ENCODE assay signal across 8 cellular contexts in the genomic region with DNA sequence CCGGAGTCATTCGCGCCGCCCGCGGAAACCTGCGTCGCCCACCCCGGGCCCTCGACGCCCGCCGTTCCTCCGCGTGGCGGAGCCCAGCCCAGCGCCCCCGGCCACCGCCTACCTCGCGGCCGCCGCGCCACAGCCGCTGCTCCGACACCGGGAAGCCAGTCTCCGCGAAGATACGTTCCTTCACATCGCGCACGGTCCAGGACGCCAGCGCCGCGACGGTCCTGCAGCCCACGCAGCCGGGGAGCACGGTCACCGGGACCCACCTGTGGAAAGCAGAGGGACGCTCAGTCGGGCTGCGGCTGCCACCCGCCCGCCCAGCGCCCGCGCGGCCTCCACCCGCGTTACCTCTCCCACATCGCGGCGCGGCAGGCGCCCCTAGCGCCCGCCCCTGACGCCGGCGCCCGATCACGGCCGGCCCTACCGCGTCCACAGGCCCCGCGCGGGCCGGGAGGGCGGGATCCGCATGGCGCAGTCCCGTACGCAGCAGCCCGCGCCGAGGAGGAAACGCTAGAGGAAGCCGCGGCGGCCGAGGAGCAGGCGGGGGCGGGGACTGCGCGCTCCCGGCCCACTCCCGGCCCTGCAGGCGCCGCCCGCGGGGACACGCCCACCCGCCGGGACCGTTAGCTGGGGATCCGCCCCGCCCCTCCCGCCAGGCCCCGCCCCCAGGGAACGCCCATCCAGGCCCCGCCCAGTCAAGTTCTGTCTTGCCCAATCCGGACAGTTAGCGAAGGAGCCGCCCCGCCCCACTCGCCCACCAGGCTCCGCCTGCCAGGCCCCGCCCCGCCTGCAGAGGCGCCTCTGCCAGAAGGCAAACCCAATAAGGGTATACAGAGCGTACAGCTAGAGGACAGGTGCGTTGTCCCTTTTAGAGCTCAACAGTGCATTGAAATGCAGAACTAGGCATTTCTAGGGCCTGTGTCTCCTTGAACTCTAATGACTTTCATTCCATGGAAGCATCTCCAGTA. TPM values are rescaled to one million over a fixed set of nuclear protein-coding genes. Genes with fewer than 3 reads are reported as not detected.
A peak's percentile ranks its signal among the peaks of the same experiment; 100 is the strongest.
DNase-seq lines count a peak whose midpoint lies in the region; TF ChIP-seq lines count a peak whose summit lies in the region.

No MANE protein-coding gene starts in this region.

- H3K27me3 ChIP-seq in endodermal cell (ENCODE audit: control insufficient read depth, insufficient read depth, low read length, poor library complexity, severe bottlenecking), result no peaks in the 10 kb centered on the region

- peaks cover 2% of the 10 kb centered on the region for H3K27me3 Mint-ChIP-seq in endodermal cell (ENCODE audit: insufficient read depth)
- no peaks in the 10 kb centered on the region for H3K27me3 Mint-ChIP-seq in mesothelial cell of epicardium (ENCODE audit: low read depth)

- H3K36me3 Mint-ChIP-seq in endodermal cell (ENCODE audit: low read depth) (peaks cover 11% of the 10 kb centered on the region), mesothelial cell of epicardium (peaks cover 15% of the 10 kb centered on the region)

- H3K4me3 Mint-ChIP-seq in endodermal cell, result peak overlapping the region; percentile 56
- peak overlapping the region; percentile 66 for H3K4me3 Mint-ChIP-seq in mesothelial cell of epicardium

- WGBS in endodermal cell (ENCODE audit: insufficient coverage in 1 of 2, insufficient read length in 1 of 2), 2 experiments, result 1 to 11% methylated on average over 10 to 116 of the region's 116 CpGs

- H3K4me1 Mint-ChIP-seq in endodermal cell, result peaks cover 3% of the 10 kb centered on the region
- peaks cover 21% of the 10 kb centered on the region for H3K4me1 Mint-ChIP-seq in mesothelial cell of epicardium

- peak overlapping the region; percentile 74 for H3K4me3 ChIP-seq in endodermal cell (ENCODE audit: low read length)

- H3K9me3 ChIP-seq in endodermal cell (ENCODE audit: control insufficient read depth, low read length), result no peaks in the 10 kb centered on the region

- H3K9ac ChIP-seq in endodermal cell (ENCODE audit: extremely low read depth, low read length, poor library complexity, severe bottlenecking), result peak overlapping the region; percentile 15

- H3K27ac ChIP-seq in endodermal cell (ENCODE audit: low read depth, low read length), result no peak overlapping the region

- no peaks in the 10 kb centered on the region for H3K4me1 ChIP-seq in endodermal cell (ENCODE audit: control insufficient read depth, insufficient read depth, low read length)

- DNase-seq in COLO668 (lab: John Stamatoyannopoulos, UW; ENCODE audit: unreplicated experiment) (peak; percentile 98), GM20000 (ENCODE audit: low spot score) (peak; percentile 99), HT-29 (ENCODE audit: low spot score) (peak; percentile 98), NOMO-1 (lab: John Stamatoyannopoulos, UW; ENCODE audit: unreplicated experiment in 2 of 2) (peak; percentile 94 to 99), endodermal cell (peak; percentile 99), mesothelial cell of epicardium (ENCODE audit: low spot score in 2 of 2, unreplicated experiment in 2 of 2) (peak; percentile 91 to 92)
- peak; percentile 88 for DNase-seq in activated CD8-positive, alpha-beta memory T cell treated with anti-CD3 and anti-CD28 coated beads, Interleukin-2, amount 50 U/mL, for 1 hour (ENCODE audit: extremely low read depth)
- peak; percentile 94 to 95 for DNase-seq in stimulated activated CD8-positive, alpha-beta memory T cell treated with anti-CD3 and anti-CD28 coated beads, Interleukin-15, amount 100 ng/mL, for 4 hours (ENCODE audit: low read depth in 2 of 2)

- H3K27ac Mint-ChIP-seq in endodermal cell (no peak overlapping the region), mesothelial cell of epicardium (no peak overlapping the region)

- H3K9me3 Mint-ChIP-seq in endodermal cell (no peaks in the 10 kb centered on the region), mesothelial cell of epicardium (peaks cover 5% of the 10 kb centered on the region)

- TF ChIP-seq CTCF in GM20000 (IDR thresholded peaks at IDR 0.05; ENCODE audit: extremely low read depth, missing control alignments) (no peak), endodermal cell (conservative IDR thresholded peaks at IDR 0.05) (peak; percentile 60), mesothelial cell of epicardium (IDR thresholded peaks at IDR 0.05; ENCODE audit: unreplicated experiment) (peak; percentile 26)

- peaks cover 12% of the 10 kb centered on the region for H3K36me3 ChIP-seq in endodermal cell (ENCODE audit: control insufficient read depth, insufficient read depth, low read length)

RNA-seq across cellular contexts. Expression of a gene that starts 58.2 kb away (rescaled TPM):
- 17.7 and 19.7 TPM in 2 replicates for total RNA-seq in HT-29 (2014; rRNA removed; shearing (Covaris generic))
- total RNA-seq in endodermal cell, result 10 to 100 TPM; 17.6 to 22.3 TPM
- 30.8 TPM for polyA plus RNA-seq in endodermal cell (2013, experiment 1 of 2)
- polyA plus RNA-seq in endodermal cell (2013, experiment 2 of 2), result 33.2 TPM
- 18.7 to 19.2 TPM (median 19.2 TPM) in 3 replicates for total RNA-seq in mesothelial cell of epicardium
